In the genomic region with DNA sequence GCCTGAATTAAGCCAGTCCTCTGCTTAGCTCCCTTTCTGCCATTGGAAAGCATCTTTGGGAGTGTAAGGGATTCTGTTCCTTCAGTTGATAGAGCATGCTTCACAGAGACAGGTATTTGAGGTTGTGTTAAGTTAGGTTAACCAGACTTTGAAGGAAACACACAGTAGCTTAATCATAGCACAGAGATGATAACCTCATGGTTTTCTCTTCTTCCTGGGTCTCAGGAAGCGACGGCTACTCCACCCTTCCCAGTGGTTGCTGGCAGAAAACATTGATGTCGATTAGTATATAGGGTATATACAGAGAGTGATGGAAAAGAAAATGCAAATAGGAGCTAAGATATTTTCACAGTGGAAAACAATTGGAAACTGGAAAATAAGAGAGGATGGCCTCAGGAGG, we compare ENCODE assay signal across 21 cellular contexts. TPM values are rescaled to one million over a fixed set of nuclear protein-coding genes. Genes with fewer than 3 reads are reported as not detected.
DNase-seq lines count a peak whose midpoint lies in the region; ATAC-seq, FAIRE-seq and TF ChIP-seq lines count a peak whose summit lies in the region.
"Had no signal": no experiment of that assay in that cellular context is flagged by ENCODE, and none has a peak within 500 bp of the region (broad histone marks: within the 10 kb centered on the region; RNA-seq: fewer than 3 reads in every experiment).

No MANE protein-coding gene starts in this region.

- no peak for DNase-seq in activated T-cell treated with anti-CD3 and anti-CD28 coated beads, Interleukin-2, amount 50 U/mL, for 24 hours
- no peak for DNase-seq in activated T-cell treated with anti-CD3 and anti-CD28 coated beads, Interleukin-2, amount 50 U/mL, for 48 hours
- DNase-seq in GM18507 (ENCODE audit: extremely low spot score, insufficient read length, low read depth) (no peak), GF-D8 (lab: John Stamatoyannopoulos, UW) (no peak), RPMI8226 (no peak), smooth muscle cell (lab: John Stamatoyannopoulos, UW; ENCODE audit: unreplicated experiment) (no peak)
- DNase-seq in activated T-helper 1 cell treated with anti-CD3 and anti-CD28 coated beads, Interleukin-12 subunit alpha, Interleukin-12 subunit beta, Interleukin-2, Interleukin-4 antibody, amounts not matched to agents 30 ng/mL and 10 ng/mL and 1 ng/mL, durations not matched to agents 14 hours and 24 hours and 36 hours (ENCODE audit: low spot score): no peak
- peak in 6 of 9 donors; percentile 35 to 44 (median 39) for DNase-seq in naive thymus-derived CD4-positive, alpha-beta T cell
- DNase-seq: ACHN, endodermal cell, head of caudate nucleus, left lung, midbrain, MM.1S, NCI-H1694 treated with DMSO at 0.1 percent for 48 hours, NCI-H2227 treated with DMSO at 0.1 percent for 48 hours, thyroid gland had no signal

- H3K4me1 Mint-ChIP-seq in activated T-cell treated with anti-CD3 and anti-CD28 coated beads, Interleukin-2, amount 50 U/mL, for 24 hours (ENCODE audit: low read depth): peaks cover 81% of the 10 kb centered on the region
- peaks cover 63% of the 10 kb centered on the region for H3K4me1 Mint-ChIP-seq in activated T-helper 1 cell treated with anti-CD3 and anti-CD28 coated beads, Interleukin-12 subunit alpha, Interleukin-12 subunit beta, Interleukin-2, Interleukin-4 antibody, amounts not matched to agents 30 ng/mL and 10 ng/mL and 1 ng/mL, durations not matched to agents 14 hours and 24 hours and 36 hours (ENCODE audit: low read depth)
- peaks cover 68 to 99% (median 95%) of the 10 kb centered on the region in 7 donors for H3K4me1 Mint-ChIP-seq in naive thymus-derived CD4-positive, alpha-beta T cell

- peaks cover 76 to 84% of the 10 kb centered on the region in 2 donors for H3K4me1 ChIP-seq in naive thymus-derived CD4-positive, alpha-beta T cell (ENCODE audit: control insufficient read depth in 2 of 2, insufficient read depth in 2 of 2, low read length in 2 of 2)
- peaks cover 15% of the 10 kb centered on the region for H3K4me1 ChIP-seq in smooth muscle cell (ENCODE audit: low read depth)
- H3K4me1 ChIP-seq: SJSA1, thyroid gland had no signal

- peak; percentile 24 for FAIRE-seq in GM18507 (lab: Jason Lieb, UNC)
- FAIRE-seq: astrocyte had no signal

- no peaks in the 10 kb centered on the region for H3K9me3 ChIP-seq in naive thymus-derived CD4-positive, alpha-beta T cell (ENCODE audit: control insufficient read depth in 2 of 3, low read length in 3 of 3)
- no peaks in the 10 kb centered on the region for H3K9me3 ChIP-seq in smooth muscle cell (replicated peaks; ENCODE audit: low read depth)
- H3K9me3 ChIP-seq: left lung, neutrophil, thyroid gland had no signal

- POLR2A ChIA-PET in naive thymus-derived CD4-positive, alpha-beta T cell (lab: Charles Lee): interaction anchor here (0.6 to 16.7 kb wide), 10 partner anchors 9 to 351 kb away, joined by 3 to 633 read pairs (median 4); a partner anchor contains a TSS

- CTCF ChIA-PET in naive thymus-derived CD4-positive, alpha-beta T cell (lab: Charles Lee): interaction anchor here (0.7 to 4.2 kb wide), 10 partner anchors 9 to 330 kb away, joined by 3 to 32 read pairs (median 4); no protein-coding TSS in a partner anchor

- H3K27ac Mint-ChIP-seq in activated T-cell treated with anti-CD3 and anti-CD28 coated beads, Interleukin-2, amount 50 U/mL, for 24 hours: peak overlapping the region; percentile 69
- no peak overlapping the region for H3K27ac Mint-ChIP-seq in activated T-helper 1 cell treated with anti-CD3 and anti-CD28 coated beads, Interleukin-12 subunit alpha, Interleukin-12 subunit beta, Interleukin-2, Interleukin-4 antibody, amounts not matched to agents 30 ng/mL and 10 ng/mL and 1 ng/mL, durations not matched to agents 14 hours and 24 hours and 36 hours
- H3K27ac Mint-ChIP-seq in naive thymus-derived CD4-positive, alpha-beta T cell: peak overlapping the region; percentile 78 to 97 (median 91)
- H3K27ac Mint-ChIP-seq: endodermal cell had no signal

- no peaks in the 10 kb centered on the region for H3F3A ChIP-seq in smooth muscle cell (ENCODE audit: low read depth)

- peak overlapping the region; percentile 63 for H3K27ac ChIP-seq in naive thymus-derived CD4-positive, alpha-beta T cell (ENCODE audit: low read depth, low read length)
- H3K27ac ChIP-seq in smooth muscle cell (ENCODE audit: low read depth): no peak overlapping the region
- H3K27ac ChIP-seq: C4-2B, left lung, neutrophil, SJSA1, thyroid gland had no signal

- ATAC-seq in naive thymus-derived CD4-positive, alpha-beta T cell: peak; percentile 70
- ATAC-seq: left lung had no signal

- intact Hi-C loops in activated T-helper 1 cell treated with anti-CD3 and anti-CD28 coated beads, Interleukin-12 subunit alpha, Interleukin-12 subunit beta, Interleukin-2, Interleukin-4 antibody, amounts not matched to agents 30 ng/mL and 10 ng/mL and 1 ng/mL, durations not matched to agents 14 hours and 24 hours and 36 hours (cut with micrococcal nuclease): no loop called here
- intact Hi-C loops in naive thymus-derived CD4-positive, alpha-beta T cell (cut with micrococcal nuclease): loop anchor here in 1 of 2 donors (1.0 kb wide), 1 partner anchor 14 kb away; no protein-coding TSS in a partner anchor

- H4K20me1 ChIP-seq in smooth muscle cell (ENCODE audit: low read depth): no peaks in the 10 kb centered on the region

- no peak overlapping the region for H3K9ac ChIP-seq in smooth muscle cell (ENCODE audit: low read depth)

- peak overlapping the region; percentile 41 for H3K4me3 ChIP-seq in naive thymus-derived CD4-positive, alpha-beta T cell (ENCODE audit: low read length)
- H3K4me3 ChIP-seq in smooth muscle cell: no peak overlapping the region
- H3K4me3 ChIP-seq: left lung, SJSA1, thyroid gland had no signal

- TF ChIP-seq CTCF in smooth muscle cell (IDR thresholded peaks at IDR 0.05; ENCODE audit: borderline replicate concordance, insufficient read depth, poor library complexity, severe bottlenecking): no peak

- H3K79me2 ChIP-seq in smooth muscle cell (ENCODE audit: low read depth): no peaks in the 10 kb centered on the region

- no peak overlapping the region for H3K4me3 Mint-ChIP-seq in activated T-cell treated with anti-CD3 and anti-CD28 coated beads, Interleukin-2, amount 50 U/mL, for 24 hours
- H3K4me3 Mint-ChIP-seq in activated T-helper 1 cell treated with anti-CD3 and anti-CD28 coated beads, Interleukin-12 subunit alpha, Interleukin-12 subunit beta, Interleukin-2, Interleukin-4 antibody, amounts not matched to agents 30 ng/mL and 10 ng/mL and 1 ng/mL, durations not matched to agents 14 hours and 24 hours and 36 hours: peak overlapping the region; percentile 32
- peak overlapping the region; percentile 64 to 92 (median 84) for H3K4me3 Mint-ChIP-seq in naive thymus-derived CD4-positive, alpha-beta T cell
- H3K4me3 Mint-ChIP-seq: endodermal cell had no signal

- no peaks in the 10 kb centered on the region for H3K36me3 ChIP-seq in naive thymus-derived CD4-positive, alpha-beta T cell (ENCODE audit: control insufficient read depth in 2 of 3, insufficient read depth in 3 of 3, low read length in 3 of 3)
- H3K36me3 ChIP-seq in smooth muscle cell (ENCODE audit: low read depth): no peaks in the 10 kb centered on the region
- H3K36me3 ChIP-seq: left lung, neutrophil, SJSA1, thyroid gland had no signal

- H3K27me3 Mint-ChIP-seq in activated T-cell treated with anti-CD3 and anti-CD28 coated beads, Interleukin-2, amount 50 U/mL, for 24 hours: no peaks in the 10 kb centered on the region
- no peaks in the 10 kb centered on the region for H3K27me3 Mint-ChIP-seq in activated T-helper 1 cell treated with anti-CD3 and anti-CD28 coated beads, Interleukin-12 subunit alpha, Interleukin-12 subunit beta, Interleukin-2, Interleukin-4 antibody, amounts not matched to agents 30 ng/mL and 10 ng/mL and 1 ng/mL, durations not matched to agents 14 hours and 24 hours and 36 hours (ENCODE audit: insufficient read depth)
- H3K27me3 Mint-ChIP-seq in naive thymus-derived CD4-positive, alpha-beta T cell: peaks cover 0 to 3% (median 0%) of the 10 kb centered on the region in 5 donors

- H3K36me3 Mint-ChIP-seq in activated T-cell treated with anti-CD3 and anti-CD28 coated beads, Interleukin-2, amount 50 U/mL, for 24 hours (ENCODE audit: low read depth): no peaks in the 10 kb centered on the region
- H3K36me3 Mint-ChIP-seq in activated T-helper 1 cell treated with anti-CD3 and anti-CD28 coated beads, Interleukin-12 subunit alpha, Interleukin-12 subunit beta, Interleukin-2, Interleukin-4 antibody, amounts not matched to agents 30 ng/mL and 10 ng/mL and 1 ng/mL, durations not matched to agents 14 hours and 24 hours and 36 hours (ENCODE audit: low read depth): peaks cover 3% of the 10 kb centered on the region
- peaks cover 0 to 1% (median 0%) of the 10 kb centered on the region in 5 donors for H3K36me3 Mint-ChIP-seq in naive thymus-derived CD4-positive, alpha-beta T cell

- H3K9me3 Mint-ChIP-seq in activated T-cell treated with anti-CD3 and anti-CD28 coated beads, Interleukin-2, amount 50 U/mL, for 24 hours: no peaks in the 10 kb centered on the region
- H3K9me3 Mint-ChIP-seq in activated T-helper 1 cell treated with anti-CD3 and anti-CD28 coated beads, Interleukin-12 subunit alpha, Interleukin-12 subunit beta, Interleukin-2, Interleukin-4 antibody, amounts not matched to agents 30 ng/mL and 10 ng/mL and 1 ng/mL, durations not matched to agents 14 hours and 24 hours and 36 hours: peaks cover 2% of the 10 kb centered on the region
- peaks cover 0 to 2% (median 0%) of the 10 kb centered on the region in 11 donors for H3K9me3 Mint-ChIP-seq in naive thymus-derived CD4-positive, alpha-beta T cell
- H3K9me3 Mint-ChIP-seq: endodermal cell had no signal

- H3K27me3 ChIP-seq in naive thymus-derived CD4-positive, alpha-beta T cell (ENCODE audit: control insufficient read depth in 2 of 2, insufficient read depth in 2 of 2, low read length in 2 of 2): no peaks in the 10 kb centered on the region
- no peaks in the 10 kb centered on the region for H3K27me3 ChIP-seq in smooth muscle cell (ENCODE audit: low read depth)
- H3K27me3 ChIP-seq: neutrophil, SJSA1, thyroid gland had no signal

- WGBS in smooth muscle cell (ENCODE audit: low lambda C conversion rate): 83% methylated on average over 3 of the region's 3 CpGs

- H3K4me2 ChIP-seq in smooth muscle cell: no peak overlapping the region

- no peak overlapping the region for H2AFZ ChIP-seq in smooth muscle cell (ENCODE audit: low read depth)

RNA-seq across cellular contexts. Expression of a gene that starts 42.0 kb away (rescaled TPM):
- 42.5 and 42.9 TPM in 2 replicates for total RNA-seq in activated T-helper 1 cell treated with anti-CD3 and anti-CD28 coated beads, Interleukin-12 subunit alpha, Interleukin-12 subunit beta, Interleukin-2, Interleukin-4 antibody, amounts not matched to agents 30 ng/mL and 10 ng/mL and 1 ng/mL, durations not matched to agents 14 hours and 24 hours and 36 hours
- 100 to 1,000 TPM; 116 to 305 (median 283) TPM for total RNA-seq in naive thymus-derived CD4-positive, alpha-beta T cell
- 100 to 1,000 TPM; 209 to 247 TPM for polyA plus RNA-seq in naive thymus-derived CD4-positive, alpha-beta T cell
- 11.7 and 12.1 TPM in 2 replicates for total RNA-seq in smooth muscle cell
- 7.2 and 12.0 TPM in 2 replicates for polyA plus RNA-seq in smooth muscle cell

Comparison
In these comparisons a context has a peak if more than half of its experiments do, and no peak if none do; other contexts are left out.
1. DNase-seq: peak in naive thymus-derived CD4-positive, alpha-beta T cell (6 of 9); none in activated T-cell treated with anti-CD3 and anti-CD28 coated beads, Interleukin-2, amount 50 U/mL, for 24 hours (single experiment), activated T-cell treated with anti-CD3 and anti-CD28 coated beads, Interleukin-2, amount 50 U/mL, for 48 hours (0 of 2), GM18507 (single experiment), activated T-helper 1 cell treated with anti-CD3 and anti-CD28 coated beads, Interleukin-12 subunit alpha, Interleukin-12 subunit beta, Interleukin-2, Interleukin-4 antibody, amounts not matched to agents 30 ng/mL and 10 ng/mL and 1 ng/mL, durations not matched to agents 14 hours and 24 hours and 36 hours (single experiment), GF-D8 (single experiment), RPMI8226 (single experiment) and smooth muscle cell (single experiment).